9 cellular contexts compared by ENCODE assay signal in genomic region chr22:42962295-42963230, GRCh38. TPM values are rescaled to one million over a fixed set of nuclear protein-coding genes. Genes with fewer than 3 reads are reported as not detected.
DNase-seq lines count a peak whose midpoint lies in the region; ATAC-seq, FAIRE-seq and TF ChIP-seq lines count a peak whose summit lies in the region.
"Had no signal": no experiment of that assay in that cellular context is flagged by ENCODE, and none has a peak within 500 bp of the region (broad histone marks: within the 10 kb centered on the region; RNA-seq: fewer than 3 reads in every experiment).

No MANE protein-coding gene starts in this region.

- POLR2A ChIA-PET in K562 (lab: Yijun Ruan, JAX) (interaction anchor here (0.6 to 1.9 kb wide), 3 partner anchors 9 to 51 kb away, joined by 3 to 6 read pairs (median 4); no protein-coding TSS in a partner anchor), A673 (lab: Charles Lee; ENCODE audit: low non-redundant PET) (interaction anchor here (0.5 kb wide), 1 partner anchor 1923 kb away, joined by 3 read pairs; no protein-coding TSS in a partner anchor)

- BruUV-seq in K562 (replicated peaks; lab: Mats Ljungman, UMichigan): no TSS peak
- BruUV-seq in A673 (replicated peaks; lab: Mats Ljungman, UMichigan): no TSS peak

- no peak overlapping the region for H2AFZ ChIP-seq in K562 (ENCODE audit: low read depth, low read length)

- peaks cover 45% of the 10 kb centered on the region for H3K79me2 ChIP-seq in K562 (ENCODE audit: control insufficient read depth, insufficient read depth, low read length)

- peak; percentile 74 for FAIRE-seq in K562 (lab: Jason Lieb, UNC)

- no peaks in the 10 kb centered on the region for H3K27me3 ChIP-seq in K562 (ENCODE audit: control insufficient read depth in 2 of 2, insufficient read depth in 2 of 2, low read length in 2 of 2)
- no peaks in the 10 kb centered on the region for H3K27me3 ChIP-seq in right lobe of liver
- no peaks in the 10 kb centered on the region for H3K27me3 ChIP-seq in upper lobe of left lung
- H3K27me3 ChIP-seq in A673 (replicated peaks; ENCODE audit: insufficient read depth, low read depth, low read length, poor library complexity): no peaks in the 10 kb centered on the region

- intact Hi-C loops in K562 (cut with micrococcal nuclease): no loop called here
- intact Hi-C loops in right lobe of liver (cut with DNase I): no loop called here
- intact Hi-C loops in A673 (cut with micrococcal nuclease; ENCODE audit: unreplicated experiment): no loop called here

- H3K9me1 ChIP-seq in K562 (ENCODE audit: control insufficient read depth, insufficient read depth, low read length): no peaks in the 10 kb centered on the region

- H3K9me3 Mint-ChIP-seq in activated naive CD4-positive, alpha-beta T cell treated with anti-CD3 and anti-CD28 coated beads, Interleukin-2, amount 50 U/mL, for 72 hours: no peaks in the 10 kb centered on the region
- H3K9me3 Mint-ChIP-seq: activated CD4-positive, alpha-beta T cell treated with anti-CD3 and anti-CD28 coated beads, Interleukin-2, amount 10 ng/mL, durations not matched to agents 24 days and 14 days had no signal

- peaks cover 9 to 12% of the 10 kb centered on the region in 2 donors for H3K36me3 Mint-ChIP-seq in activated naive CD4-positive, alpha-beta T cell treated with anti-CD3 and anti-CD28 coated beads, Interleukin-2, amount 50 U/mL, for 72 hours

- no peak for TF ChIP-seq CTCF in K562 (IDR thresholded peaks at IDR 0.05 in 2 of 3, conservative IDR thresholded peaks at IDR 0.05 in 1 of 3; ENCODE audit: insufficient read depth in 2 of 3, low read depth in 1 of 3, low read length in 3 of 3)
- TF ChIP-seq CTCF in right lobe of liver (IDR thresholded peaks at IDR 0.05): no peak
- no peak for TF ChIP-seq CTCF in upper lobe of left lung (IDR thresholded peaks at IDR 0.05)
- no peak for TF ChIP-seq CTCF in A673 (conservative IDR thresholded peaks at IDR 0.05; ENCODE audit: low read depth, low read length)

- no peak for TF ChIP-seq POLR2A in K562 (conservative IDR thresholded peaks at IDR 0.05)
- TF ChIP-seq POLR2A in right lobe of liver (IDR thresholded peaks at IDR 0.05): no peak
- peak in 1 of 4 donors; percentile 32 for TF ChIP-seq POLR2A in upper lobe of left lung (IDR thresholded peaks at IDR 0.05)

- peak overlapping the region; percentile 46; the same call in 1 of the 3 replicates for H3K27ac ChIP-seq in K562 (ENCODE audit: extremely low read depth, low read depth, low read length)
- H3K27ac ChIP-seq in right lobe of liver: peak overlapping the region in 2 of 3 donors; percentile 69 to 77
- peak overlapping the region; percentile 71 to 84 (median 82) for H3K27ac ChIP-seq in upper lobe of left lung
- no peak overlapping the region for H3K27ac ChIP-seq in A673 (ENCODE audit: low read depth, low read length, poor library complexity, severe bottlenecking)

- 0 out of 2 replicates have a peak overlapping the region, but pooled peaks have one; percentile 18 for H3K4me2 ChIP-seq in K562 (ENCODE audit: insufficient read depth, low read length)

- no peaks in the 10 kb centered on the region for H3K9me3 ChIP-seq in K562 (replicated peaks; ENCODE audit: control insufficient read depth, insufficient read depth, low read depth, low read length)
- no peaks in the 10 kb centered on the region for H3K9me3 ChIP-seq in right lobe of liver
- no peaks in the 10 kb centered on the region for H3K9me3 ChIP-seq in upper lobe of left lung
- no peaks in the 10 kb centered on the region for H3K9me3 ChIP-seq in A673 (ENCODE audit: low read depth, low read length, poor library complexity, severe bottlenecking)

- H3K36me3 ChIP-seq in K562 (ENCODE audit: control insufficient read depth, insufficient read depth, low read length) (no peaks in the 10 kb centered on the region), right lobe of liver (no peaks in the 10 kb centered on the region), upper lobe of left lung (no peaks in the 10 kb centered on the region), A673 (ENCODE audit: insufficient read depth, low read length, poor library complexity, severe bottlenecking) (no peaks in the 10 kb centered on the region)

- CTCF ChIA-PET in K562 (lab: Yijun Ruan, JAX; ENCODE audit: low intra/inter-chr PET ratio): no interaction called here
- CTCF ChIA-PET in A673 (lab: Charles Lee): no interaction called here

- peak overlapping the region; percentile 30 to 40 for H3K27ac Mint-ChIP-seq in activated naive CD4-positive, alpha-beta T cell treated with anti-CD3 and anti-CD28 coated beads, Interleukin-2, amount 50 U/mL, for 72 hours
- H3K27ac Mint-ChIP-seq: activated CD4-positive, alpha-beta T cell treated with anti-CD3 and anti-CD28 coated beads, Interleukin-2, amount 10 ng/mL, durations not matched to agents 24 days and 14 days had no signal

- peak; percentile 50; the same call in 1 of the 2 replicates for TF ChIP-seq EP300 in K562 (IDR thresholded peaks at IDR 0.05; ENCODE audit: low read length)
- peak in 2 of 4 donors; percentile 27 to 82 for TF ChIP-seq EP300 in upper lobe of left lung (IDR thresholded peaks at IDR 0.05)

- TF ChIP-seq RAD21 in K562 (CRISPR knock-in tag; conservative IDR thresholded peaks at IDR 0.05 in 1 of 2, IDR thresholded peaks at IDR 0.05 in 1 of 2): no peak

- DNase-seq in activated naive CD4-positive, alpha-beta T cell treated with anti-CD3 and anti-CD28 coated beads, Interleukin-2, amount 50 U/mL, for 72 hours (ENCODE audit: low spot score in 2 of 2): no peak
- no peak for DNase-seq in activated naive CD4-positive, alpha-beta T cell treated with Interleukin-2 at 50 U/mL for 16 hours
- DNase-seq in K562 (ENCODE audit: extremely low read depth in 1 of 4, low spot score in 3 of 4): peak in 1 of 4 experiments; percentile 51
- DNase-seq in right lobe of liver: peak in 1 of 3 donors; percentile 45
- peak in 1 of 2 donors; percentile 87 for DNase-seq in upper lobe of left lung
- DNase-seq in cortex of kidney (lab: John Stamatoyannopoulos, UW): no peak
- no peak for DNase-seq in A673 (ENCODE audit: low spot score)

- ATAC-seq in activated naive CD4-positive, alpha-beta T cell treated with anti-CD3 and anti-CD28 coated beads, Interleukin-2, amount 50 U/mL, for 72 hours: no peak
- ATAC-seq in K562 (peak; percentile 13; the same call in 1 of the 3 replicates), right lobe of liver (peak; percentile 25 to 46 (median 38)), upper lobe of left lung (ENCODE audit: low FRiP score in 2 of 2) (peak; percentile 70 to 85), HG03097 (IDR thresholded peaks at IDR 0.05; ENCODE audit: low FRiP score, unreplicated experiment) (no peak)

- H3K4me3 ChIP-seq in K562: no peak overlapping the region
- H3K4me3 ChIP-seq in right lobe of liver: no peak overlapping the region
- H3K4me3 ChIP-seq in upper lobe of left lung: no peak overlapping the region
- H3K4me3 ChIP-seq in A673 (ENCODE audit: low read depth, low read length, poor library complexity, severe bottlenecking): no peak overlapping the region

- no peaks in the 10 kb centered on the region; the same call in 1 of the 2 replicates for H4K20me1 ChIP-seq in K562 (replicated peaks; ENCODE audit: control insufficient read depth, insufficient read depth, low read length)

- in situ Hi-C loops in K562 (cut with MboI): no loop called here

- WGBS in K562 (ENCODE audit: insufficient coverage, low coverage, missing lambda C conversion rate): 71% methylated on average over 6 of the region's 9 CpGs
- WGBS in right lobe of liver (ENCODE audit: insufficient coverage, low coverage, low lambda C conversion rate, missing lambda C conversion rate): 28% methylated on average over 3 of the region's 9 CpGs
- 51 to 64% methylated on average over 7 to 9 of the region's 9 CpGs for WGBS in upper lobe of left lung, 2 donors

- H3K4me1 ChIP-seq in K562 (replicated peaks in 1 of 2; ENCODE audit: control insufficient read depth in 2 of 2, insufficient read depth in 2 of 2, low read length in 2 of 2): peaks cover 12 to 31% of the 10 kb centered on the region in 2 experiments; a peak in 4 of 5 replicates
- peaks cover 0 to 47% (median 21%) of the 10 kb centered on the region in 4 donors for H3K4me1 ChIP-seq in right lobe of liver
- peaks cover 51 to 70% (median 58%) of the 10 kb centered on the region in 4 donors for H3K4me1 ChIP-seq in upper lobe of left lung
- peaks cover 73% of the 10 kb centered on the region for H3K4me1 ChIP-seq in A673 (ENCODE audit: insufficient read depth, low read length, poor library complexity, severe bottlenecking)

- peak overlapping the region in 1 of 2 experiments; percentile 64; a peak in 1 of 4 replicates for H3K9ac ChIP-seq in K562 (ENCODE audit: insufficient read depth in 1 of 2, low read depth in 2 of 2, low read length in 2 of 2)

TF ChIP-seq in K562, 482 proteins besides CTCF, POLR2A, EP300 and RAD21 (continues in another document):
- TF ChIP-seq ZNF384 (IDR thresholded peaks at IDR 0.05; ENCODE audit: low read depth, low read length): no peak

RNA-seq across cellular contexts. Expression of gene PACSIN2, which starts 52.4 kb away (rescaled TPM):
- total RNA-seq in activated naive CD4-positive, alpha-beta T cell treated with anti-CD3 and anti-CD28 coated beads, Interleukin-2, amount 50 U/mL, for 72 hours: 10 to 100 TPM; 25.6 to 28.2 TPM
- 40.5 and 46.9 TPM in 2 replicates for total RNA-seq in K562 (2011; cell fraction: chromatin; rRNA removed; ENCODE audit: low replicate concordance)
- 24.3 and 27.1 TPM in 2 replicates for total RNA-seq in K562 (2011; cell fraction: nucleolus; rRNA removed)
- 37.3 and 38.1 TPM in 2 replicates for total RNA-seq in K562 (2011; cell fraction: nucleoplasm; rRNA removed)
- total RNA-seq in K562 (2014; rRNA removed): 20.3 and 23.9 TPM in 2 replicates
- total RNA-seq in K562 (2014; rRNA removed; fragmentation: Illumina TruSeq; extraction: Trizol): 18.4 and 19.2 TPM in 2 replicates
- total RNA-seq in K562 (2015; rRNA removed; fragmentation: Illumina TruSeq; extraction: Trizol): 21.0 TPM in 2 replicates
- total RNA-seq in K562 (2021): 39.1 and 45.1 TPM in 2 replicates
- polyA plus RNA-seq in K562 (2011; rRNA removed): 44.4 and 45.1 TPM in 2 replicates
- 38.0 and 44.7 TPM in 2 replicates for polyA plus RNA-seq in K562 (2011; cell fraction: cytosol; rRNA removed)
- polyA plus RNA-seq in K562 (2011; cell fraction: nucleus; rRNA removed): 53.1 and 58.4 TPM in 2 replicates
- polyA plus RNA-seq in K562 (2012): 31.0 and 53.1 TPM in 2 replicates
- polyA plus RNA-seq in K562 (2014; fragmentation: Illumina TruSeq; extraction: Trizol): 33.5 and 37.5 TPM in 2 replicates
- polyA plus RNA-seq in K562 (2014; fragmentation: Nextera tagmentation; extraction: Ambion mirVana): under 1 TPM; 0.45 to 0.83 TPM
- 31.8 and 36.3 TPM in 2 replicates for polyA plus RNA-seq in K562 (2014; rRNA removed)
- polyA minus RNA-seq in K562 (2011; rRNA and poly(A)+ RNA removed): 23.9 and 28.8 TPM in 2 replicates
- polyA minus RNA-seq in K562 (2011; cell fraction: cytosol; rRNA and poly(A)+ RNA removed): 13.7 and 17.0 TPM in 2 replicates
- 9.4 and 14.0 TPM in 2 replicates for polyA minus RNA-seq in K562 (2011; cell fraction: nucleus; rRNA and poly(A)+ RNA removed)
- 10 to 100 TPM; 21.4 to 67.0 (median 47.1) TPM for total RNA-seq in right lobe of liver
- total RNA-seq in upper lobe of left lung: 100 to 1,000 TPM; 120 to 186 (median 151) TPM
- 51.8 and 57.2 TPM in 2 replicates for total RNA-seq in A673 (2021)

Comparison
In these comparisons a context has a peak if more than half of its experiments do, and no peak if none do; other contexts are left out.
1. ATAC-seq: peak in K562 (single experiment), right lobe of liver (4 of 4) and upper lobe of left lung (2 of 2); none in activated naive CD4-positive, alpha-beta T cell treated with anti-CD3 and anti-CD28 coated beads, Interleukin-2, amount 50 U/mL, for 72 hours (0 of 2) and HG03097 (single experiment).